In genomic region chr3:52773361-52774065, GRCh38 we compare ENCODE assay signal across 1 cellular context.
TF ChIP-seq lines count a peak whose summit lies in the region.

No MANE protein-coding gene starts in this region.

TF ChIP-seq in HepG2, 621 proteins besides CTCF, POLR2A, EP300 and RAD21:
- TF ChIP-seq TCF7 (IDR thresholded peaks at IDR 0.05; ENCODE audit: low read depth) (no peak), KAT8 (CRISPR knock-in tag; IDR thresholded peaks at IDR 0.05) (no peak), RFX5 (IDR thresholded peaks at IDR 0.05; ENCODE audit: low read depth, low read length) (no peak)
